9 cellular contexts compared by ENCODE assay signal in the genomic region with DNA sequence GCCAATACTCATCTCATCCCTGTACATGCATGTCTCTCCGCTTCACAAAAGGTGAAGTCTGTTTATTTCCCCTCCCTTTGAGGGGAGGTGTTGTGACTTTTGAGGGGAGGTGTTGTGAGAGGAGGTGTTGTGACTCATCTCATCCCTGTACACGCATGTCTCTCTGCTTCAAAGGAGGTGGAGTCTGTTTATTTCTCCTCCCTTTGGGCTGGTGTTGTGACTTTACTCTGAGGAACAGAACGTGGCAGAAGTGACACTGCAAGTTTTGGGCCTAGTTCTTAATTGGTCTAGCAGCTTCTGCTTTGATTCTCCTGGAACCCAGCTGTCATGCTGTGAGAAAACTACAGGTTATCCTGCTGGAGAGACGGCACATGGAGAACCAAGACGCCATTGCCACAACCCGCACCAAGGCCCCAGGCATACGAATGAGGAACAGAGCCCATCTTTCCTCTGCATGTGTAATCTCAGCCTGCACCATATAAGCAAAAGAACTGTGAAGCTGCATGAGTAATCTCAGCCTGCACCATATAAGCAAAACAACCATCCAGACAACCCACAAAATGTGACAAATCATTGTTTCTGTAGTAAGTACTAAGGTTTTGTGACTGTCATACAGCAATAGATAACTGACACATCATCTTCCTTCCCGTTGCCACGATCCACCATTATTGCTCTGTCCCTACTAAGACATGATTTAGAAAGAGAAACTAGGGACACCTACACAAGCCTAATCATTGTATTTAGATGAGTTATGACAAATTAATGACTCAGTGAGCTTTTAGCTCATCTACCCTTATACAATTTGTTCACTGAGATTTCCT. TPM values are rescaled to one million over a fixed set of nuclear protein-coding genes. Genes with fewer than 3 reads are reported as not detected.
DNase-seq lines count a peak whose midpoint lies in the region; ATAC-seq, FAIRE-seq and TF ChIP-seq lines count a peak whose summit lies in the region.
"Had no signal": no experiment of that assay in that cellular context is flagged by ENCODE, and none has a peak within 500 bp of the region (broad histone marks: within the 10 kb centered on the region; RNA-seq: fewer than 3 reads in every experiment).

No MANE protein-coding gene starts in this region.

- H4K91ac ChIP-seq in trophoblast cell (ENCODE audit: low read depth, low read length): no peak overlapping the region

- no peaks in the 10 kb centered on the region for H3K79me1 ChIP-seq in trophoblast cell (ENCODE audit: low read length)

- no peak overlapping the region for H3K4me3 ChIP-seq in trophoblast cell (ENCODE audit: low read depth, low read length)

- FAIRE-seq in D721Med (lab: Jason Lieb, UNC): no peak
- FAIRE-seq: H1 had no signal

- no peaks in the 10 kb centered on the region for H3K9me3 ChIP-seq in trophoblast cell (ENCODE audit: insufficient read depth, low read depth, low read length)

- POLR2A ChIA-PET in MCF 10A (lab: Yijun Ruan, JAX): interaction anchor here (0.6 to 1.2 kb wide), 2 partner anchors 16 to 25 kb away, joined by 3 read pairs; no protein-coding TSS in a partner anchor

- H2BK12ac ChIP-seq in trophoblast cell (ENCODE audit: low read length): no peak overlapping the region

- no peak overlapping the region for H3K27ac Mint-ChIP-seq in MCF 10A (ENCODE audit: low read depth, unreplicated experiment)

- H3K4ac ChIP-seq in trophoblast cell (ENCODE audit: low read depth, low read length): no peak overlapping the region

- H3K36me3 ChIP-seq in trophoblast cell (ENCODE audit: control insufficient read depth in 1 of 2, insufficient read depth in 2 of 2, low read length in 2 of 2): peaks cover 0 to 1% of the 10 kb centered on the region in 2 experiments

- H2AK5ac ChIP-seq in trophoblast cell (ENCODE audit: low read length): no peak overlapping the region

- H3K18ac ChIP-seq in trophoblast cell (ENCODE audit: low read length): no peak overlapping the region

- H3K23ac ChIP-seq in trophoblast cell (ENCODE audit: low read length): no peak overlapping the region

- no peak overlapping the region for H3K9ac ChIP-seq in trophoblast cell (ENCODE audit: low read length)

- CTCF ChIA-PET in MCF 10A (lab: Yijun Ruan, JAX): interaction anchor here (0.6 to 1.2 kb wide), 3 partner anchors 142 to 477 kb away, joined by 3 to 4 read pairs (median 3); a partner anchor contains a TSS

- no peak overlapping the region for H2AFZ ChIP-seq in trophoblast cell (ENCODE audit: insufficient read depth, low read length, poor library complexity)

- H3K4me3 Mint-ChIP-seq in MCF 10A (ENCODE audit: unreplicated experiment): no peak overlapping the region

- H3K4me1 ChIP-seq in trophoblast cell (ENCODE audit: control insufficient read depth in 1 of 2, insufficient read depth in 2 of 2, low read length in 2 of 2): no peaks in the 10 kb centered on the region

- H4K8ac ChIP-seq in trophoblast cell (ENCODE audit: low read depth, low read length): no peak overlapping the region

- no peak overlapping the region for H3K4me2 ChIP-seq in trophoblast cell (ENCODE audit: low read length)

- TF ChIP-seq CTCF in D721Med (IDR thresholded peaks at IDR 0.05; ENCODE audit: insufficient read depth, missing control alignments): no peak
- no peak for TF ChIP-seq CTCF in MCF 10A (IDR thresholded peaks at IDR 0.05; ENCODE audit: unreplicated experiment)

- H3K9me3 Mint-ChIP-seq in MCF 10A (ENCODE audit: unreplicated experiment): no peaks in the 10 kb centered on the region

- H2BK120ac ChIP-seq in trophoblast cell (ENCODE audit: insufficient read depth, low read length, poor library complexity): no peak overlapping the region

- no TSS peak for BruUV-seq in MCF 10A (replicated peaks; lab: Mats Ljungman, UMichigan)

- H3K79me2 ChIP-seq in trophoblast cell (ENCODE audit: control insufficient read depth, insufficient read depth, low read length, poor library complexity): no peaks in the 10 kb centered on the region

- WGBS in trophoblast cell (ENCODE audit: extremely low coverage, insufficient coverage, insufficient read length): no CpG with 5 or more reads among the region's 9 CpGs

- no peak overlapping the region for H3K14ac ChIP-seq in trophoblast cell (ENCODE audit: low read length)

- H2BK5ac ChIP-seq in trophoblast cell (ENCODE audit: low read depth, low read length, poor library complexity): no peak overlapping the region

- peaks cover 7% of the 10 kb centered on the region for H3K36me3 Mint-ChIP-seq in MCF 10A (ENCODE audit: insufficient read depth, unreplicated experiment)

- H3K27me3 ChIP-seq in trophoblast cell (ENCODE audit: insufficient read depth, low read length): no peaks in the 10 kb centered on the region

- H3K4me1 Mint-ChIP-seq in MCF 10A (ENCODE audit: insufficient read depth, unreplicated experiment): no peaks in the 10 kb centered on the region

- intact Hi-C loops in MCF 10A (cut with micrococcal nuclease): no loop called here

- peak; percentile 63 for DNase-seq in activated CD8-positive, alpha-beta memory T cell treated with anti-CD3 and anti-CD28 coated beads, Interleukin-2, amount 50 U/mL, for 48 hours
- peak; percentile 6 to 12 for DNase-seq in stimulated activated CD4-positive, alpha-beta T cell treated with anti-CD3 and anti-CD28 coated beads, Interleukin-12 subunit alpha, Interleukin-12 subunit beta, amount 100 ng/mL, for 24 hours (ENCODE audit: low read depth in 2 of 2)
- DNase-seq in D721Med (ENCODE audit: insufficient read length, low spot score) (no peak), iPS-NIHi11 (ENCODE audit: low spot score) (no peak), MCF 10A (ENCODE audit: unreplicated experiment) (no peak), trophoblast cell (no peak)

- no peaks in the 10 kb centered on the region for H3K27me3 Mint-ChIP-seq in MCF 10A (ENCODE audit: insufficient read depth, unreplicated experiment)

- no peak overlapping the region for H3K27ac ChIP-seq in trophoblast cell (ENCODE audit: low read depth, low read length)

- ATAC-seq in GM18502 (IDR thresholded peaks at IDR 0.05; ENCODE audit: poor library complexity, unreplicated experiment) (peak; percentile 56), HG02642 (IDR thresholded peaks at IDR 0.05; ENCODE audit: poor library complexity, unreplicated experiment) (peak; percentile 45)

- H4K12ac ChIP-seq in trophoblast cell (ENCODE audit: low read depth, low read length): no peak overlapping the region

RNA-seq across cellular contexts. Expression of a gene that starts 30.0 kb away (rescaled TPM):
- 2.6 and 2.8 TPM in 2 replicates for total RNA-seq in MCF 10A (2022)
- polyA plus RNA-seq in trophoblast cell (2013): 1.8 and 1.9 TPM in 2 replicates

RNA-seq across cellular contexts. Expression of a gene that starts 31.2 kb away (rescaled TPM):
- 13.4 and 14.8 TPM in 2 replicates for total RNA-seq in MCF 10A (2022)
- 9.0 and 9.1 TPM in 2 replicates for polyA plus RNA-seq in trophoblast cell (2013)

Comparison
In these comparisons a context has a peak if more than half of its experiments do, and no peak if none do; other contexts are left out.
1. DNase-seq: peak in activated CD8-positive, alpha-beta memory T cell treated with anti-CD3 and anti-CD28 coated beads, Interleukin-2, amount 50 U/mL, for 48 hours (single experiment) and stimulated activated CD4-positive, alpha-beta T cell treated with anti-CD3 and anti-CD28 coated beads, Interleukin-12 subunit alpha, Interleukin-12 subunit beta, amount 100 ng/mL, for 24 hours (2 of 2); none in D721Med (single experiment), iPS-NIHi11 (single experiment), MCF 10A (single experiment) and trophoblast cell (0 of 2).